Comparison of ENCODE assay signal across 11 cellular contexts in genomic region chr4:173508386-173509002, GRCh38. TPM values are rescaled to one million over a fixed set of nuclear protein-coding genes. Genes with fewer than 3 reads are reported as not detected.
A peak's percentile ranks its signal among the peaks of the same experiment; 100 is the strongest.
DNase-seq lines count a peak whose midpoint lies in the region; ATAC-seq, FAIRE-seq and TF ChIP-seq lines count a peak whose summit lies in the region.
"Had no signal": no experiment of that assay in that cellular context is flagged by ENCODE, and none has a peak within 500 bp of the region (broad histone marks: within the 10 kb centered on the region; RNA-seq: fewer than 3 reads in every experiment).

No MANE protein-coding gene starts in this region.

- H3K36me3 ChIP-seq in astrocyte (ENCODE audit: insufficient read depth, low read length) (no peaks in the 10 kb centered on the region), mesenchymal stem cell (ENCODE audit: control insufficient read depth in 1 of 2, insufficient read depth in 2 of 2, low read depth in 1 of 2, low read length in 2 of 2) (peaks cover 7 to 15% of the 10 kb centered on the region in 2 experiments), mucosa of descending colon (ENCODE audit: low read depth) (no peaks in the 10 kb centered on the region)
- H3K36me3 ChIP-seq: thyroid gland had no signal

- H2BK120ac ChIP-seq in mesenchymal stem cell (ENCODE audit: low read depth, low read length): peak overlapping the region; percentile 40

- intact Hi-C loops in mucosa of descending colon (cut with DNase I, micrococcal nuclease): loop anchor here in 1 of 2 donors (10.0 kb wide), 1 partner anchor 806 kb away; no protein-coding TSS in a partner anchor

- no peak for TF ChIP-seq CTCF in astrocyte (IDR thresholded peaks at IDR 0.05; ENCODE audit: insufficient read depth, low read depth, low read length)
- TF ChIP-seq CTCF in type B pancreatic cell (conservative IDR thresholded peaks at IDR 0.05): no peak
- no peak for TF ChIP-seq CTCF in mucosa of descending colon (IDR thresholded peaks at IDR 0.05)

- peak overlapping the region; percentile 96 for H4K8ac ChIP-seq in mesenchymal stem cell (ENCODE audit: low read length)

- peak overlapping the region; percentile 90 for H2AFZ ChIP-seq in astrocyte (ENCODE audit: low read depth, low read length)
- no peak overlapping the region for H2AFZ ChIP-seq in mesenchymal stem cell (ENCODE audit: low read depth, low read length)

- H4K20me1 ChIP-seq in astrocyte (ENCODE audit: insufficient read depth, low read length): no peaks in the 10 kb centered on the region

- H3K4me3 Mint-ChIP-seq in activated naive CD4-positive, alpha-beta T cell treated with anti-CD3 and anti-CD28 coated beads, Interleukin-2, amount 10 ng/mL, durations not matched to agents 7 days and 5 days: peak overlapping the region; percentile 58
- H3K4me3 Mint-ChIP-seq in astrocyte (ENCODE audit: unreplicated experiment) (peak overlapping the region; percentile 79), type B pancreatic cell (peak overlapping the region; percentile 86)

- peak overlapping the region; percentile 7 to 62 for H3K4ac ChIP-seq in mesenchymal stem cell (ENCODE audit: low read depth in 1 of 2, low read length in 2 of 2)

- no peak overlapping the region for H2BK15ac ChIP-seq in mesenchymal stem cell (ENCODE audit: low read depth, poor library complexity, severe bottlenecking)

- H3K18ac ChIP-seq in mesenchymal stem cell (ENCODE audit: low read depth in 1 of 2, low read length in 2 of 2): peak overlapping the region; percentile 44 to 98

- no peak overlapping the region for H3K23ac ChIP-seq in mesenchymal stem cell (ENCODE audit: low read length in 2 of 2)

- peaks cover 38% of the 10 kb centered on the region for H3K4me1 Mint-ChIP-seq in activated naive CD4-positive, alpha-beta T cell treated with anti-CD3 and anti-CD28 coated beads, Interleukin-2, amount 10 ng/mL, durations not matched to agents 7 days and 5 days
- no peaks in the 10 kb centered on the region for H3K4me1 Mint-ChIP-seq in astrocyte (ENCODE audit: low read depth, unreplicated experiment)
- H3K4me1 Mint-ChIP-seq in type B pancreatic cell (ENCODE audit: unreplicated experiment): peaks cover 4% of the 10 kb centered on the region

- no peak for FAIRE-seq in astrocyte (lab: Jason Lieb, UNC)

- H3K4me3 ChIP-seq in astrocyte (ENCODE audit: insufficient read depth, low read depth, low read length) (peak overlapping the region; percentile 60), mesenchymal stem cell (ENCODE audit: insufficient read depth in 1 of 2, low read depth in 1 of 2, low read length in 2 of 2) (peak overlapping the region in 1 of 2 experiments; percentile 80), mucosa of descending colon (no peak overlapping the region)

- 37% methylated on average over 31 of the region's 31 CpGs for WGBS in mesenchymal stem cell

- no peak for DNase-seq in activated naive CD4-positive, alpha-beta T cell treated with anti-CD3 and anti-CD28 coated beads, Interleukin-2, amount 10 ng/mL, durations not matched to agents 7 days and 5 days
- no peak for DNase-seq in activated naive CD4-positive, alpha-beta T cell treated with anti-CD3 and anti-CD28 coated beads, Interleukin-2, amount 50 U/mL, for 16 hours
- DNase-seq in astrocyte (ENCODE audit: low read depth) (no peak), mesenchymal stem cell (no peak), type B pancreatic cell (ENCODE audit: extremely low spot score, unreplicated experiment) (peak; percentile 65), putamen (ENCODE audit: low spot score) (no peak), mucosa of descending colon (no peak)
- no peak for DNase-seq in stimulated activated naive CD4-positive, alpha-beta T cell treated with Interleukin-2 at 50 U/mL for 16 hours (lab: John Stamatoyannopoulos, UW)
- DNase-seq: activated CD4-positive, alpha-beta T cell treated with anti-CD3 and anti-CD28 coated beads, Interleukin-2, amount 50 U/mL, for 4 hours; cortex of kidney; thyroid gland had no signal

- no peak overlapping the region for H2AK5ac ChIP-seq in mesenchymal stem cell (ENCODE audit: low read length, severe bottlenecking)

- peaks cover 100% of the 10 kb centered on the region for H3K27me3 Mint-ChIP-seq in activated naive CD4-positive, alpha-beta T cell treated with anti-CD3 and anti-CD28 coated beads, Interleukin-2, amount 10 ng/mL, durations not matched to agents 7 days and 5 days
- H3K27me3 Mint-ChIP-seq in astrocyte (ENCODE audit: low read depth, unreplicated experiment) (peaks cover 94% of the 10 kb centered on the region), type B pancreatic cell (peaks cover 96% of the 10 kb centered on the region)

- no peaks in the 10 kb centered on the region for H3K9me3 Mint-ChIP-seq in activated naive CD4-positive, alpha-beta T cell treated with anti-CD3 and anti-CD28 coated beads, Interleukin-2, amount 10 ng/mL, durations not matched to agents 7 days and 5 days
- H3K9me3 Mint-ChIP-seq in astrocyte (ENCODE audit: unreplicated experiment) (peaks cover 29% of the 10 kb centered on the region), type B pancreatic cell (peaks cover 4% of the 10 kb centered on the region)

- peaks cover 16% of the 10 kb centered on the region for H3K36me3 Mint-ChIP-seq in activated naive CD4-positive, alpha-beta T cell treated with anti-CD3 and anti-CD28 coated beads, Interleukin-2, amount 10 ng/mL, durations not matched to agents 7 days and 5 days
- H3K36me3 Mint-ChIP-seq in astrocyte (ENCODE audit: low read depth, unreplicated experiment) (peaks cover 4% of the 10 kb centered on the region), type B pancreatic cell (peaks cover 14% of the 10 kb centered on the region)

- H3K9ac ChIP-seq in astrocyte (ENCODE audit: low read length) (no peak overlapping the region), mesenchymal stem cell (ENCODE audit: low read length) (peak overlapping the region; percentile 92)

- H3K14ac ChIP-seq in mesenchymal stem cell (ENCODE audit: low read length in 2 of 2): no peak overlapping the region

- H2BK12ac ChIP-seq in mesenchymal stem cell (ENCODE audit: low read length in 2 of 2): peak overlapping the region in 1 of 2 experiments; percentile 80

- H3K4me2 ChIP-seq in astrocyte (ENCODE audit: low read length) (peak overlapping the region; percentile 87), mesenchymal stem cell (ENCODE audit: low read length, poor library complexity, severe bottlenecking) (no peak overlapping the region)

- no peak for ATAC-seq in mucosa of descending colon

- H3K4me1 ChIP-seq in astrocyte (ENCODE audit: insufficient read depth, low read length): peaks cover 2% of the 10 kb centered on the region
- peaks cover 7% of the 10 kb centered on the region for H3K4me1 ChIP-seq in mesenchymal stem cell (ENCODE audit: control insufficient read depth, insufficient read depth, low read depth, low read length)
- H3K4me1 ChIP-seq in mucosa of descending colon (ENCODE audit: low read depth): no peaks in the 10 kb centered on the region

- no peaks in the 10 kb centered on the region for H3K79me1 ChIP-seq in mesenchymal stem cell (replicated peaks; ENCODE audit: low read length, poor library complexity, severe bottlenecking)

- CTCF ChIA-PET in activated naive CD4-positive, alpha-beta T cell treated with anti-CD3 and anti-CD28 coated beads, Interleukin-2, amount 10 ng/mL, durations not matched to agents 7 days and 5 days (lab: Charles Lee): interaction anchor here (1.0 kb wide), 1 partner anchor 611 kb away, joined by 3 read pairs; no protein-coding TSS in a partner anchor

- no peak overlapping the region for H3K27ac Mint-ChIP-seq in activated naive CD4-positive, alpha-beta T cell treated with anti-CD3 and anti-CD28 coated beads, Interleukin-2, amount 10 ng/mL, durations not matched to agents 7 days and 5 days
- H3K27ac Mint-ChIP-seq in astrocyte (ENCODE audit: unreplicated experiment): no peak overlapping the region
- H3K27ac Mint-ChIP-seq in type B pancreatic cell: peak overlapping the region; percentile 82

- H3K9me3 ChIP-seq in astrocyte (ENCODE audit: insufficient read depth, low read depth, low read length): peaks cover 13% of the 10 kb centered on the region
- no peaks in the 10 kb centered on the region for H3K9me3 ChIP-seq in mesenchymal stem cell (ENCODE audit: control insufficient read depth, low read length)
- no peaks in the 10 kb centered on the region for H3K9me3 ChIP-seq in mucosa of descending colon
- H3K9me3 ChIP-seq: thyroid gland had no signal

- H3K27ac ChIP-seq in astrocyte (ENCODE audit: low read depth, low read length) (no peak overlapping the region), mesenchymal stem cell (ENCODE audit: low read length, poor library complexity, severe bottlenecking) (no peak overlapping the region)
- H3K27ac ChIP-seq: thyroid gland had no signal

- H2BK5ac ChIP-seq in mesenchymal stem cell (ENCODE audit: low read depth, low read length, poor library complexity, severe bottlenecking): no peak overlapping the region

- peaks cover 81% of the 10 kb centered on the region for H3K27me3 ChIP-seq in astrocyte (ENCODE audit: insufficient read depth, low read length)
- H3K27me3 ChIP-seq in mesenchymal stem cell (ENCODE audit: control insufficient read depth in 1 of 2, insufficient read depth in 1 of 2, low read length in 2 of 2): peaks cover 0 to 96% of the 10 kb centered on the region in 2 experiments

- peak overlapping the region; percentile 81 for H4K91ac ChIP-seq in mesenchymal stem cell (ENCODE audit: low read length)

- H3K79me2 ChIP-seq in astrocyte (ENCODE audit: insufficient read depth, low read length): no peaks in the 10 kb centered on the region

RNA-seq across cellular contexts. Expression of gene HAND2, which starts 21.5 kb away (rescaled TPM):
- total RNA-seq in astrocyte (not detected in 2 replicates), type B pancreatic cell (ENCODE audit: low replicate concordance) (8.3 and 40.3 TPM in 2 replicates), mucosa of descending colon (100 to 1,000 TPM in 1 of 3 donors, 10 to 100 TPM in 1, 1 to 10 TPM in 1; 3.3 to 175 (median 11.8) TPM)
- 171 TPM for polyA plus RNA-seq in mesenchymal stem cell (2013, experiment 1 of 2)
- 173 TPM for polyA plus RNA-seq in mesenchymal stem cell (2013, experiment 2 of 2)
